16 cellular contexts compared by ENCODE assay signal in genomic region chr12:89236237-89236636, GRCh38.
DNase-seq lines count a peak whose midpoint lies in the region; ATAC-seq and TF ChIP-seq lines count a peak whose summit lies in the region.
"Had no signal": no experiment of that assay in that cellular context is flagged by ENCODE, and none has a peak within 500 bp of the region (broad histone marks: within the 10 kb centered on the region; RNA-seq: fewer than 3 reads in every experiment).

No MANE protein-coding gene starts in this region.

- H3K36me3 Mint-ChIP-seq in T-helper 2 cell treated with Interferon-gamma antibody and Interleukin-4, amounts not matched to agents 5 μg/mL and 100 μg/mL, for 36 hours (ENCODE audit: low read depth) = peaks cover 33% of the 10 kb centered on the region
- H3K36me3 Mint-ChIP-seq: stimulated activated memory B cell treated with anti-CD40 and anti-IgM and Interleukin-4, amounts not matched to agents 10 μg/mL and 1 μg/mL and 100 μg/mL, for 72 hours had no signal

- no peak for ATAC-seq in GM18498 (IDR thresholded peaks at IDR 0.05; ENCODE audit: unreplicated experiment)
- ATAC-seq: stimulated activated memory B cell treated with anti-CD40 and anti-IgM and Interleukin-4, amounts not matched to agents 10 μg/mL and 1 μg/mL and 100 μg/mL, for 72 hours had no signal

- H3K27ac ChIP-seq in neutrophil = peak overlapping the region; percentile 82
- H3K27ac ChIP-seq: vagina had no signal

- H3K4me3 Mint-ChIP-seq in T-helper 2 cell treated with Interferon-gamma antibody and Interleukin-4, amounts not matched to agents 5 μg/mL and 100 μg/mL, for 36 hours = peak overlapping the region; percentile 76
- H3K4me3 Mint-ChIP-seq: stimulated activated memory B cell treated with anti-CD40 and anti-IgM and Interleukin-4, amounts not matched to agents 10 μg/mL and 1 μg/mL and 100 μg/mL, for 72 hours had no signal

- H3K4me3 ChIP-seq in NB4 (ENCODE audit: low read depth, low read length) = no peak overlapping the region
- peak overlapping the region in 1 of 2 experiments; percentile 5 for H3K4me3 ChIP-seq in neutrophil (ENCODE audit: low read depth in 1 of 2, low read length in 1 of 2)
- H3K4me3 ChIP-seq: mucosa of descending colon, vagina had no signal

- DNase-seq in T-helper 2 cell treated with Interferon-gamma antibody and Interleukin-4, amounts not matched to agents 5 μg/mL and 100 μg/mL, for 36 hours (ENCODE audit: low spot score) = no peak
- DNase-seq in T-helper 2 cell = no peak
- peak; percentile 53 for DNase-seq in NB4 (ENCODE audit: low read depth)
- peak; percentile 76 for DNase-seq in dermis blood vessel endothelial cell
- no peak for DNase-seq in HEK293T (ENCODE audit: extremely low spot score)
- no peak for DNase-seq in hippocampal formation (lab: John Stamatoyannopoulos, UW)
- DNase-seq: DMS153, mucosa of descending colon, NCI-H146, NCI-H524, SHP77 had no signal

- peaks cover 49% of the 10 kb centered on the region for H3K9me3 Mint-ChIP-seq in T-helper 2 cell treated with Interferon-gamma antibody and Interleukin-4, amounts not matched to agents 5 μg/mL and 100 μg/mL, for 36 hours

- no peak for TF ChIP-seq CTCF in NB4 (IDR thresholded peaks at IDR 0.05; ENCODE audit: low read depth, low read length)
- TF ChIP-seq CTCF in neutrophil (IDR thresholded peaks at IDR 0.05) = no peak

- peak overlapping the region; percentile 89 for H3K27ac Mint-ChIP-seq in T-helper 2 cell treated with Interferon-gamma antibody and Interleukin-4, amounts not matched to agents 5 μg/mL and 100 μg/mL, for 36 hours
- H3K27ac Mint-ChIP-seq: progenitor cell of endocrine pancreas; stimulated activated memory B cell treated with anti-CD40 and anti-IgM and Interleukin-4, amounts not matched to agents 10 μg/mL and 1 μg/mL and 100 μg/mL, for 72 hours had no signal

- H3K27me3 ChIP-seq in neutrophil = no peaks in the 10 kb centered on the region
- H3K27me3 ChIP-seq: vagina had no signal

- H3K27me3 Mint-ChIP-seq in T-helper 2 cell treated with Interferon-gamma antibody and Interleukin-4, amounts not matched to agents 5 μg/mL and 100 μg/mL, for 36 hours (ENCODE audit: low read depth) = no peaks in the 10 kb centered on the region
- H3K27me3 Mint-ChIP-seq: progenitor cell of endocrine pancreas; stimulated activated memory B cell treated with anti-CD40 and anti-IgM and Interleukin-4, amounts not matched to agents 10 μg/mL and 1 μg/mL and 100 μg/mL, for 72 hours had no signal

- POLR2A ChIA-PET in HEK293T (lab: Yijun Ruan, JAX) = no interaction called here

- CTCF ChIA-PET in HEK293T (lab: Yijun Ruan, JAX) = no interaction called here

- TF ChIP-seq POLR2A in NB4 (IDR thresholded peaks at IDR 0.05; ENCODE audit: extremely low read depth, insufficient read length) = no peak

- H3K36me3 ChIP-seq in neutrophil = no peaks in the 10 kb centered on the region
- H3K36me3 ChIP-seq: vagina had no signal

- no peaks in the 10 kb centered on the region for H3K9me3 ChIP-seq in neutrophil
- H3K9me3 ChIP-seq: mucosa of descending colon, vagina had no signal

- H3K4me1 Mint-ChIP-seq in T-helper 2 cell treated with Interferon-gamma antibody and Interleukin-4, amounts not matched to agents 5 μg/mL and 100 μg/mL, for 36 hours (ENCODE audit: low read depth) = peaks cover 87% of the 10 kb centered on the region

- peaks cover 19 to 28% of the 10 kb centered on the region in 2 experiments for H3K4me1 ChIP-seq in neutrophil (ENCODE audit: control insufficient read depth in 1 of 2, insufficient read depth in 1 of 2, low read depth in 1 of 2, low read length in 1 of 2)

TF ChIP-seq in HEK293T, 16 proteins besides CTCF, POLR2A, EP300 and RAD21:
- TF ChIP-seq NFRKB (IDR thresholded peaks at IDR 0.05) (no peak), HDGF (IDR thresholded peaks at IDR 0.05; ENCODE audit: borderline replicate concordance) (no peak), LEF1 (IDR thresholded peaks at IDR 0.05; ENCODE audit: borderline replicate concordance) (no peak), FOXA1 (IDR thresholded peaks at IDR 0.05) (no peak), PKNOX1 (IDR thresholded peaks at IDR 0.05) (no peak), ZNF384 (IDR thresholded peaks at IDR 0.05) (no peak), BHLHE40 (IDR thresholded peaks at IDR 0.05; ENCODE audit: borderline replicate concordance) (no peak)

Comparison
In these comparisons a context has a peak if more than half of its experiments do, and no peak if none do; other contexts are left out.
1. DNase-seq: peak in NB4 (single experiment) and dermis blood vessel endothelial cell (single experiment); none in T-helper 2 cell treated with Interferon-gamma antibody and Interleukin-4, amounts not matched to agents 5 μg/mL and 100 μg/mL, for 36 hours (single experiment), T-helper 2 cell (0 of 5), HEK293T (single experiment) and hippocampal formation (0 of 2).